Comparison of ENCODE assay signal across 29 cellular contexts in the genomic region with DNA sequence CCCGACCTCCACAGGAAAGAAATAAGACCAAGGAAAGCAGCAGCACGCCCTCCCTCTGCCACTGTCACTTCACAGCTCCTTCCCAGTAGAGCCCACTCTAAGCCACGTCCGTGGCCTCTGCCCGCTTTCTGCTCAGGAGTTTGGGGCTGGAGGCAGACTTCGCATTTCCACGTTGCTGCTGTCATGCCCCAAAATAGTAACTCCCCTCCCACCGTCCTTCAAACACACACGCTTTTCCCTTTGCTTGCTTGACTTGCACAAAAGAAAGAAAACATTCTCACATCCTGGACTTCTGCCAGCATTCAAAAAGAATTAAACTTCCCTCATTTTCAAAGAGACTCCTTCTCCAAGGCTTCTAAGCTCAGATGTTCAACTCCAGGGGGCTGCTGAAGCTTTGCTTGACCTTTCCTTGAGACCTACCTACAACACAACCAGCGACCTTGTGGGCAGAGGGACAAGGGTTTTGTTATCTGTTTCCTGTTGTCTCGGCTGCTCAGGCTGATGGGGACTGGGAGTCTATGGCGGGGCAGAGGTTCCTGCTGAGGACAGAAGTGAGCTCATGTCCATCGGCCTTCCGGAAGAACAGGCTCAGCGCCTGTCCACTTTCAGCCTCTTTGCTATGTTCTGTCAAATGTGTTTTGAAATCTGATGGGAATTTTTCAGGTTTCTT.
A peak's percentile ranks its signal among the peaks of the same experiment; 100 is the strongest.
DNase-seq lines count a peak whose midpoint lies in the region; ATAC-seq and TF ChIP-seq lines count a peak whose summit lies in the region.
"Had no signal": no experiment of that assay in that cellular context is flagged by ENCODE, and none has a peak within 500 bp of the region (broad histone marks: within the 10 kb centered on the region; RNA-seq: fewer than 3 reads in every experiment).

No MANE protein-coding gene starts in this region.

- no peaks in the 10 kb centered on the region for H3F3A ChIP-seq in smooth muscle cell (ENCODE audit: low read depth)

- TF ChIP-seq CTCF in choroid plexus epithelial cell (conservative IDR thresholded peaks at IDR 0.05; ENCODE audit: low read depth, low read length) (no peak), smooth muscle cell (IDR thresholded peaks at IDR 0.05; ENCODE audit: borderline replicate concordance, insufficient read depth, poor library complexity, severe bottlenecking) (no peak), GM13976 (IDR thresholded peaks at IDR 0.05; ENCODE audit: borderline replicate concordance, control extremely low read depth, extremely low read depth, insufficient read depth, missing control alignments) (no peak)

- H2AFZ ChIP-seq in smooth muscle cell (ENCODE audit: low read depth), result peak overlapping the region; percentile 81
- H2AFZ ChIP-seq: GM23248, parathyroid adenoma had no signal

- H3K4me2 ChIP-seq in BLaER1 treated with 17β-estradiol and CSF1 and Interleukin-3, amounts not matched to agents 10 nM and 100 nM, result peak overlapping the region; percentile 12 to 75 (median 38); a peak in 17 of 22 replicates
- peak overlapping the region; percentile 47 for H3K4me2 ChIP-seq in smooth muscle cell

- H3K9ac ChIP-seq in BLaER1 treated with 17β-estradiol and CSF1 and Interleukin-3, amounts not matched to agents 10 nM and 100 nM, result 0 out of 22 replicates have a peak overlapping the region, but pooled peaks of 1 of the 11 experiments have one; percentile 5
- no peak overlapping the region for H3K9ac ChIP-seq in smooth muscle cell (ENCODE audit: low read depth)
- H3K9ac ChIP-seq: GM23248, parathyroid adenoma had no signal

- no peaks in the 10 kb centered on the region for H4K20me1 ChIP-seq in BLaER1 treated with 17β-estradiol and CSF1 and Interleukin-3, amounts not matched to agents 10 nM and 100 nM
- H4K20me1 ChIP-seq in smooth muscle cell (ENCODE audit: low read depth), result no peaks in the 10 kb centered on the region

- no peaks in the 10 kb centered on the region for H3K9me3 ChIP-seq in BLaER1 treated with 17β-estradiol and CSF1 and Interleukin-3, amounts not matched to agents 10 nM and 100 nM (replicated peaks in 1 of 11)
- no peaks in the 10 kb centered on the region for H3K9me3 ChIP-seq in smooth muscle cell (replicated peaks; ENCODE audit: low read depth)
- H3K9me3 ChIP-seq: esophagus squamous epithelium, gastroesophageal sphincter, right atrium auricular region, SJCRH30, thoracic aorta, uterus had no signal

- peak; percentile 54 for DNase-seq in choroid plexus epithelial cell (ENCODE audit: low read depth)
- DNase-seq in left kidney (ENCODE audit: low read depth, low spot score), result peak; percentile 35
- no peak for DNase-seq in smooth muscle cell (lab: John Stamatoyannopoulos, UW; ENCODE audit: unreplicated experiment)
- DNase-seq in GM13976 (ENCODE audit: low spot score), result no peak
- DNase-seq: ACHN; activated CD4-positive, alpha-beta T cell treated with anti-CD3 and anti-CD28 coated beads for 4 hours; activated CD8-positive, alpha-beta T cell treated with anti-CD3 and anti-CD28 coated beads, Interleukin-2, amount 10 ng/mL, durations not matched to agents 7 days and 5 days; C1 segment of cervical spinal cord; central memory CD4-positive, alpha-beta T cell; DMS79; esophagus squamous epithelium; GM23248; NCI-H82; nephron progenitor cell; SJCRH30; stimulated activated CD4-positive, alpha-beta T cell treated with anti-CD3 and anti-CD28 coated beads, Interleukin-12 subunit alpha, Interleukin-12 subunit beta, amount 100 ng/mL, for 4 hours; stimulated activated CD4-positive, alpha-beta T cell treated with anti-CD3 and anti-CD28 coated beads, Interleukin-2, amount 100 ng/mL, for 48 hours; stimulated activated naive CD8-positive, alpha-beta T cell treated with anti-CD3 and anti-CD28 coated beads, Interleukin-15, amount 100 ng/mL, for 72 hours; SW 1271; T1000; uterus had no signal

- no peak overlapping the region for H3K27ac ChIP-seq in BLaER1 treated with 17β-estradiol and CSF1 and Interleukin-3, amounts not matched to agents 10 nM and 100 nM
- H3K27ac ChIP-seq in smooth muscle cell (ENCODE audit: low read depth), result no peak overlapping the region
- H3K27ac ChIP-seq: esophagus squamous epithelium, gastroesophageal sphincter, GM23248, parathyroid adenoma, right atrium auricular region, SJCRH30, thoracic aorta, uterus, VCaP had no signal

- WGBS in smooth muscle cell (ENCODE audit: low lambda C conversion rate), result 67% methylated on average over 15 of the region's 15 CpGs

- no peaks in the 10 kb centered on the region for H3K27me3 ChIP-seq in BLaER1 treated with 17β-estradiol and CSF1 and Interleukin-3, amounts not matched to agents 10 nM and 100 nM
- H3K27me3 ChIP-seq in smooth muscle cell (ENCODE audit: low read depth), result no peaks in the 10 kb centered on the region
- H3K27me3 ChIP-seq: gastroesophageal sphincter, right atrium auricular region, SJCRH30, uterus had no signal

- H3K4me3 ChIP-seq in BLaER1 treated with 17β-estradiol and CSF1 and Interleukin-3, amounts not matched to agents 10 nM and 100 nM, result no peak overlapping the region
- H3K4me3 ChIP-seq in choroid plexus epithelial cell (ENCODE audit: low read depth, low read length) (no peak overlapping the region), smooth muscle cell (no peak overlapping the region)
- H3K4me3 ChIP-seq: esophagus squamous epithelium, gastroesophageal sphincter, GM23248, right atrium auricular region, SJCRH30, thoracic aorta, uterus had no signal

- in situ Hi-C loops in GM13976 (cut with MboI; ENCODE audit: low sequenced_read_pairs, unreplicated experiment), result no loop called here

- H3K36me3 ChIP-seq in BLaER1 treated with 17β-estradiol and CSF1 and Interleukin-3, amounts not matched to agents 10 nM and 100 nM, result no peaks in the 10 kb centered on the region
- H3K36me3 ChIP-seq in smooth muscle cell (ENCODE audit: low read depth), result no peaks in the 10 kb centered on the region
- H3K36me3 ChIP-seq: esophagus squamous epithelium, gastroesophageal sphincter, right atrium auricular region, SJCRH30, thoracic aorta, uterus had no signal

- peaks cover 0 to 15% (median 11%) of the 10 kb centered on the region in 10 experiments; a peak in 13 of 20 replicates for H3K4me1 ChIP-seq in BLaER1 treated with 17β-estradiol and CSF1 and Interleukin-3, amounts not matched to agents 10 nM and 100 nM
- H3K4me1 ChIP-seq in smooth muscle cell (ENCODE audit: low read depth), result no peaks in the 10 kb centered on the region
- H3K4me1 ChIP-seq: parathyroid adenoma, right atrium auricular region, SJCRH30, uterus had no signal

- no peak for ATAC-seq in GM18867 (IDR thresholded peaks at IDR 0.05; ENCODE audit: unreplicated experiment)
- ATAC-seq in HG03095 (IDR thresholded peaks at IDR 0.05; ENCODE audit: unreplicated experiment), result no peak
- ATAC-seq: activated CD8-positive, alpha-beta T cell treated with anti-CD3 and anti-CD28 coated beads, Interleukin-2, amount 10 ng/mL, durations not matched to agents 7 days and 5 days; gastroesophageal sphincter; stimulated activated naive CD8-positive, alpha-beta T cell treated with anti-CD3 and anti-CD28 coated beads, Interleukin-15, amount 100 ng/mL, for 72 hours had no signal

- H3K79me2 ChIP-seq in smooth muscle cell (ENCODE audit: low read depth), result no peaks in the 10 kb centered on the region
- H3K79me2 ChIP-seq: parathyroid adenoma had no signal

Comparison
In these comparisons a context has a peak if more than half of its experiments do, and no peak if none do; other contexts are left out.
1. DNase-seq: peak in choroid plexus epithelial cell (single experiment) and left kidney (single experiment); none in smooth muscle cell (single experiment) and GM13976 (single experiment).